ENCODE assay signal across 11 cellular contexts in the genomic region with DNA sequence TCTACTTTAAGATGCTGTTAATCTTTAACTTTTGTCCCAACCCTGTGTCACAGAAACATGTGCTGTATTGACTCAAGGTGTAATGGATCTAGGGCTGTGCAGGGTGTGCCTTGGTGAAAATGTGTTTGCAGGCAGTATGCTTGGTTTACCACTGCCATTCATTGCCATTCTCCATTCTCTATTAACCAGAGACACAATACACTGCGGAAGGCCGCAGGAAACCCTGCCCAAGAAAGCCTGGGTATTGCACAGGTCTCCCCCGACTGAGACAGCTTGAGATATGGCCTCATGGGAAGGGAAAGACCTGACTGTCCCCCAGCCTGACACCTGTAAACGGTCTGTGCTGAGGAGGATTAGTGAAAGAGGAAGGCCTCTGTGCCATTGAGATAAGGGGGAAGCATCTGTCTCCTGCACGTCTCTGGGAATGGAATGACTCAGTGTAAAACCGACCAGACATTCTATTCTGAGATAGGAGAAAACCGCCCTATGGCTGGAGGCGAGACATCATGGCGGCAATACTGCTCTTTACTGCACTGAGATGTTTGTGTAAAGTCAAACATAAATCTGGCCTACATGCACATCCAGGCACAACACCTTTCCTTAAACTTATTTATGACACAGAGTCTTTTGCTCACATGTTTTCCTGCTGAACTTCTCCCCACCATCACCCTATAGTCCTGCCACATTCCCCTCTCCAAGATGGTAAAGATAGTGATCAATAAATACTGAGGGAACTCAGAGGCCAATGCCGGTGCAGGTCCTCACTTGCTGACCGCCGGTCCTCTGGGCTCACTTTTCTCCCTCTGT. TPM values are rescaled to one million over a fixed set of nuclear protein-coding genes. Genes with fewer than 3 reads are reported as not detected.
DNase-seq lines count a peak whose midpoint lies in the region; ATAC-seq, FAIRE-seq and TF ChIP-seq lines count a peak whose summit lies in the region.
"Had no signal": no experiment of that assay in that cellular context is flagged by ENCODE, and none has a peak within 500 bp of the region (broad histone marks: within the 10 kb centered on the region; RNA-seq: fewer than 3 reads in every experiment).

No MANE protein-coding gene starts in this region.

- no peak overlapping the region for H2AFZ ChIP-seq in HepG2 (ENCODE audit: low read length)

- H3K36me3 ChIP-seq in HepG2 (replicated peaks in 1 of 2; ENCODE audit: control insufficient read depth in 1 of 2, insufficient read depth in 2 of 2, low read length in 2 of 2), result no peaks in the 10 kb centered on the region; a peak in 1 of 5 replicates
- H3K36me3 ChIP-seq in right lobe of liver, result no peaks in the 10 kb centered on the region
- peaks cover 32% of the 10 kb centered on the region for H3K36me3 ChIP-seq in WERI-Rb-1
- peaks cover 0 to 4% of the 10 kb centered on the region in 2 donors for H3K36me3 ChIP-seq in left lung
- H3K36me3 ChIP-seq: thyroid gland had no signal

- WGBS in HepG2 (ENCODE audit: low lambda C conversion rate), result 86% methylated on average over 10 of the region's 12 CpGs
- WGBS in right lobe of liver (ENCODE audit: insufficient coverage, low coverage, low lambda C conversion rate, missing lambda C conversion rate), result 58% methylated on average over 11 of the region's 12 CpGs

- DNase-seq in HepG2 (ENCODE audit: low spot score) (peak; percentile 35), right lobe of liver (no peak), WERI-Rb-1 (peak; percentile 84), left lung (no peak), NCI-H526 treated with DMSO at 0.1 percent for 48 hours (lab: John Stamatoyannopoulos, UW) (no peak)
- DNase-seq in stimulated activated CD4-positive, alpha-beta T cell treated with anti-CD3 and anti-CD28 coated beads, Interleukin-12 subunit alpha, Interleukin-12 subunit beta, amount 100 ng/mL, for 4 hours, result no peak
- DNase-seq: NCI-H146; NK-92 treated with Interleukin-12 subunit alpha and Interleukin-12 subunit beta, amount 100 ng/mL, for 24 hours; thyroid gland had no signal

- H3K27me3 ChIP-seq in HepG2 (ENCODE audit: control insufficient read depth in 1 of 2, insufficient read depth in 2 of 2, low read length in 2 of 2) (no peaks in the 10 kb centered on the region), right lobe of liver (no peaks in the 10 kb centered on the region), WERI-Rb-1 (ENCODE audit: insufficient read depth, low read depth, severe bottlenecking) (no peaks in the 10 kb centered on the region), left lung (no peaks in the 10 kb centered on the region)
- H3K27me3 ChIP-seq: thyroid gland had no signal

- H3K4me1 ChIP-seq in HepG2 (ENCODE audit: insufficient read depth, low read length) (peaks cover 29% of the 10 kb centered on the region), right lobe of liver (no peaks in the 10 kb centered on the region), left lung (peaks cover 5 to 35% of the 10 kb centered on the region in 2 donors)
- H3K4me1 ChIP-seq: thyroid gland had no signal

- no peak overlapping the region for H3K27ac ChIP-seq in HepG2 (ENCODE audit: extremely low read length, insufficient read depth, low read length)
- no peak overlapping the region for H3K27ac ChIP-seq in right lobe of liver
- peak overlapping the region; percentile 85 for H3K27ac ChIP-seq in WERI-Rb-1
- H3K27ac ChIP-seq in left lung, result peak overlapping the region; percentile 10 to 29
- H3K27ac ChIP-seq: thyroid gland had no signal

- no peak overlapping the region for H3K9ac ChIP-seq in HepG2 (ENCODE audit: insufficient read depth, low read depth, low read length)

- no peak for TF ChIP-seq EP300 in HepG2 (IDR thresholded peaks at IDR 0.05; ENCODE audit: low read depth in 2 of 2, low read length in 2 of 2)
- no peak for TF ChIP-seq EP300 in HepG2 (CRISPR knock-in tag; IDR thresholded peaks at IDR 0.05; ENCODE audit: borderline replicate concordance)

- H4K20me1 ChIP-seq in HepG2 (ENCODE audit: insufficient read depth, low read length), result no peaks in the 10 kb centered on the region

- H3K9me3 ChIP-seq in HepG2 (ENCODE audit: low read length) (no peaks in the 10 kb centered on the region), right lobe of liver (peaks cover 0 to 2% (median 0%) of the 10 kb centered on the region in 4 donors), WERI-Rb-1 (ENCODE audit: severe bottlenecking) (no peaks in the 10 kb centered on the region), left lung (no peaks in the 10 kb centered on the region)
- H3K9me3 ChIP-seq: thyroid gland had no signal

- TF ChIP-seq POLR2A in HepG2 (IDR thresholded peaks at IDR 0.05; ENCODE audit: insufficient read depth in 1 of 2, low read depth in 2 of 2, low read length in 2 of 2) (no peak), right lobe of liver (IDR thresholded peaks at IDR 0.05) (no peak)

- intact Hi-C loops in HepG2 (cut with micrococcal nuclease; ENCODE audit: unreplicated experiment) (no loop called here), right lobe of liver (cut with DNase I) (no loop called here), left lung (cut with DNase I) (no loop called here)

- TF ChIP-seq CTCF in HepG2 (CRISPR knock-in tag; IDR thresholded peaks at IDR 0.05) (no peak), right lobe of liver (IDR thresholded peaks at IDR 0.05) (no peak), WERI-Rb-1 (IDR thresholded peaks at IDR 0.05; ENCODE audit: low read depth, low read length) (no peak), left lung (IDR thresholded peaks at IDR 0.05) (no peak)

- H3K4me2 ChIP-seq in HepG2 (ENCODE audit: low read depth, low read length), result peak overlapping the region; percentile 23; the same call in 1 of the 2 replicates

- FAIRE-seq in HepG2 (lab: Jason Lieb, UNC), result no peak

- peaks cover 5% of the 10 kb centered on the region for H3K79me2 ChIP-seq in HepG2 (ENCODE audit: insufficient read depth, low read length)

- no TSS peak for BruUV-seq in HepG2 (replicated peaks; lab: Mats Ljungman, UMichigan)

- ATAC-seq in HepG2 (peak; percentile 48; the same call in 2 of the 3 replicates), right lobe of liver (no peak), left lung (peak; percentile 83), GM21529 (IDR thresholded peaks at IDR 0.05; ENCODE audit: unreplicated experiment) (no peak), GM19023 (IDR thresholded peaks at IDR 0.05; ENCODE audit: unreplicated experiment) (no peak)

- in situ Hi-C loops in HepG2 (cut with HindIII; ENCODE audit: extremely low pct_ligation_motif_present, low pct_unique_long_range_greater_than_20kb), result no loop called here

- POLR2A ChIA-PET in HepG2 (lab: Yijun Ruan, JAX), result no interaction called here

- CTCF ChIA-PET in HepG2 (lab: Yijun Ruan, JAX; ENCODE audit: low intra/inter-chr PET ratio, low total read pairs), result no interaction called here

- H3K4me3 ChIP-seq in HepG2 (replicated peaks in 1 of 3; ENCODE audit: insufficient read depth in 1 of 3, low read depth in 2 of 3, low read length in 3 of 3), result no peak overlapping the region
- no peak overlapping the region for H3K4me3 ChIP-seq in right lobe of liver
- no peak overlapping the region for H3K4me3 ChIP-seq in WERI-Rb-1 (ENCODE audit: low read depth, low read length)
- no peak overlapping the region for H3K4me3 ChIP-seq in left lung
- H3K4me3 ChIP-seq: thyroid gland had no signal

- TF ChIP-seq RAD21 in HepG2 (CRISPR knock-in tag; IDR thresholded peaks at IDR 0.05), result no peak

RNA-seq across cellular contexts. Expression of a gene that starts 13.1 kb away (rescaled TPM):
- total RNA-seq in HepG2 (2016; rRNA removed; fragmentation: Illumina TruSeq; extraction: Trizol) (7.6 and 10.4 TPM in 2 replicates), right lobe of liver (1 to 10 TPM in 1 of 6 experiments, under 1 TPM in 5; 0.37 to 2.0 (median 0.76) TPM), left lung (1 to 10 TPM; 5.7 to 8.0 TPM)
- 0.51 and 1.5 TPM in 2 replicates for total RNA-seq in HepG2 (2016; cell fraction: cytosol; rRNA removed; fragmentation: Illumina TruSeq; extraction: Trizol; ENCODE audit: low read depth)
- 6.1 and 9.5 TPM in 2 replicates for total RNA-seq in HepG2 (2016; cell fraction: insoluble cytoplasmic fraction; rRNA removed; fragmentation: Illumina TruSeq; extraction: Trizol)
- 2.8 and 3.0 TPM in 2 replicates for total RNA-seq in HepG2 (2016; cell fraction: membrane; rRNA removed; fragmentation: Illumina TruSeq; extraction: Trizol)
- 5.6 and 6.6 TPM in 2 replicates for total RNA-seq in HepG2 (2016; cell fraction: nucleus; rRNA removed; fragmentation: Illumina TruSeq; extraction: Trizol)
- polyA plus RNA-seq in HepG2 (2011; rRNA removed), result 1.7 TPM in 2 replicates
- 0.59 and 1.1 TPM in 2 replicates for polyA plus RNA-seq in HepG2 (2011; cell fraction: cytosol; rRNA removed)
- 1.6 and 2.7 TPM in 2 replicates for polyA plus RNA-seq in HepG2 (2011; cell fraction: nucleus; rRNA removed)
- polyA plus RNA-seq in HepG2 (2012), result 2.5 and 3.0 TPM in 2 replicates
- polyA plus RNA-seq in HepG2 (2016; cell fraction: cytosol; fragmentation: Illumina TruSeq; extraction: Trizol; ENCODE audit: low read depth), result 0.15 and 0.21 TPM in 2 replicates
- 4.2 and 4.7 TPM in 2 replicates for polyA plus RNA-seq in HepG2 (2016; cell fraction: insoluble cytoplasmic fraction; fragmentation: Illumina TruSeq; extraction: Trizol; ENCODE audit: low read depth)
- 0.56 and 0.72 TPM in 2 replicates for polyA plus RNA-seq in HepG2 (2016; cell fraction: membrane; fragmentation: Illumina TruSeq; extraction: Trizol; ENCODE audit: low read depth)
- polyA plus RNA-seq in HepG2 (2016; cell fraction: nucleus; fragmentation: Illumina TruSeq; extraction: Trizol; ENCODE audit: insufficient read depth, low read depth), result 7.9 and 10.0 TPM in 2 replicates
- polyA minus RNA-seq in HepG2 (2011; rRNA and poly(A)+ RNA removed; ENCODE audit: low replicate concordance), result 1.3 and 1.8 TPM in 2 replicates
- polyA minus RNA-seq in HepG2 (2011; cell fraction: cytosol; rRNA and poly(A)+ RNA removed), result 2.3 and 2.8 TPM in 2 replicates
- 8.8 and 11.4 TPM in 2 replicates for polyA minus RNA-seq in HepG2 (2011; cell fraction: nucleus; rRNA and poly(A)+ RNA removed)

RNA-seq across cellular contexts. Expression of a gene that starts 26.3 kb away (rescaled TPM):
- total RNA-seq in HepG2 (2016; rRNA removed; fragmentation: Illumina TruSeq; extraction: Trizol) (14.1 and 23.1 TPM in 2 replicates), right lobe of liver (1 to 10 TPM in 5 of 6 experiments, under 1 TPM in 1; 0.68 to 3.5 (median 1.9) TPM), left lung (10 to 100 TPM; 10.9 to 12.2 TPM)
- total RNA-seq in HepG2 (2016; cell fraction: cytosol; rRNA removed; fragmentation: Illumina TruSeq; extraction: Trizol; ENCODE audit: low read depth), result 2.5 and 3.3 TPM in 2 replicates
- total RNA-seq in HepG2 (2016; cell fraction: insoluble cytoplasmic fraction; rRNA removed; fragmentation: Illumina TruSeq; extraction: Trizol), result 15.1 and 26.6 TPM in 2 replicates
- total RNA-seq in HepG2 (2016; cell fraction: membrane; rRNA removed; fragmentation: Illumina TruSeq; extraction: Trizol), result 6.9 and 9.8 TPM in 2 replicates
- 9.8 and 11.9 TPM in 2 replicates for total RNA-seq in HepG2 (2016; cell fraction: nucleus; rRNA removed; fragmentation: Illumina TruSeq; extraction: Trizol)
- 5.2 and 6.5 TPM in 2 replicates for polyA plus RNA-seq in HepG2 (2011; rRNA removed)
- polyA plus RNA-seq in HepG2 (2011; cell fraction: cytosol; rRNA removed), result 3.0 and 5.7 TPM in 2 replicates
- 4.4 and 6.1 TPM in 2 replicates for polyA plus RNA-seq in HepG2 (2011; cell fraction: nucleus; rRNA removed)
- polyA plus RNA-seq in HepG2 (2012), result 6.0 and 8.5 TPM in 2 replicates
- polyA plus RNA-seq in HepG2 (2016; cell fraction: cytosol; fragmentation: Illumina TruSeq; extraction: Trizol; ENCODE audit: low read depth), result 0.46 TPM in 2 replicates
- 10.2 and 10.9 TPM in 2 replicates for polyA plus RNA-seq in HepG2 (2016; cell fraction: insoluble cytoplasmic fraction; fragmentation: Illumina TruSeq; extraction: Trizol; ENCODE audit: low read depth)
- polyA plus RNA-seq in HepG2 (2016; cell fraction: membrane; fragmentation: Illumina TruSeq; extraction: Trizol; ENCODE audit: low read depth), result 1.1 and 1.4 TPM in 2 replicates
- 8.3 and 9.0 TPM in 2 replicates for polyA plus RNA-seq in HepG2 (2016; cell fraction: nucleus; fragmentation: Illumina TruSeq; extraction: Trizol; ENCODE audit: insufficient read depth, low read depth)
- polyA minus RNA-seq in HepG2 (2011; rRNA and poly(A)+ RNA removed; ENCODE audit: low replicate concordance), result 2.0 and 3.8 TPM in 2 replicates
- polyA minus RNA-seq in HepG2 (2011; cell fraction: cytosol; rRNA and poly(A)+ RNA removed), result 7.4 and 11.6 TPM in 2 replicates
- 11.7 and 18.5 TPM in 2 replicates for polyA minus RNA-seq in HepG2 (2011; cell fraction: nucleus; rRNA and poly(A)+ RNA removed)

RNA-seq across cellular contexts. Expression of a gene that starts 38.9 kb away (rescaled TPM):
- total RNA-seq in HepG2 (2016; rRNA removed; fragmentation: Illumina TruSeq; extraction: Trizol), result 0.49 and 1.3 TPM in 2 replicates
- total RNA-seq in HepG2 (2016; cell fraction: cytosol; rRNA removed; fragmentation: Illumina TruSeq; extraction: Trizol; ENCODE audit: low read depth), result 0.71 TPM in 1 of 2 replicates, not detected in the other
- 0.76 and 0.85 TPM in 2 replicates for total RNA-seq in HepG2 (2016; cell fraction: insoluble cytoplasmic fraction; rRNA removed; fragmentation: Illumina TruSeq; extraction: Trizol)
- not detected in 2 replicates for total RNA-seq in HepG2 (2016; cell fraction: membrane; rRNA removed; fragmentation: Illumina TruSeq; extraction: Trizol)
- total RNA-seq in HepG2 (2016; cell fraction: nucleus; rRNA removed; fragmentation: Illumina TruSeq; extraction: Trizol), result 0.91 and 1.1 TPM in 2 replicates
- 0.05 TPM in 1 of 2 replicates, not detected in the other for polyA plus RNA-seq in HepG2 (2011; rRNA removed)
- not detected in 2 replicates for polyA plus RNA-seq in HepG2 (2011; cell fraction: cytosol; rRNA removed)
- polyA plus RNA-seq in HepG2 (2011; cell fraction: nucleus; rRNA removed), result not detected in 2 replicates
- not detected in 2 replicates for polyA plus RNA-seq in HepG2 (2012)
- not detected in 2 replicates for polyA plus RNA-seq in HepG2 (2016; cell fraction: cytosol; fragmentation: Illumina TruSeq; extraction: Trizol; ENCODE audit: low read depth)
- 0.43 TPM in 1 of 2 replicates, not detected in the other for polyA plus RNA-seq in HepG2 (2016; cell fraction: insoluble cytoplasmic fraction; fragmentation: Illumina TruSeq; extraction: Trizol; ENCODE audit: low read depth)
- polyA plus RNA-seq in HepG2 (2016; cell fraction: membrane; fragmentation: Illumina TruSeq; extraction: Trizol; ENCODE audit: low read depth), result 0.29 and 0.37 TPM in 2 replicates
- 0.98 and 1.1 TPM in 2 replicates for polyA plus RNA-seq in HepG2 (2016; cell fraction: nucleus; fragmentation: Illumina TruSeq; extraction: Trizol; ENCODE audit: insufficient read depth, low read depth)
- polyA minus RNA-seq in HepG2 (2011; rRNA and poly(A)+ RNA removed; ENCODE audit: low replicate concordance), result 15.4 TPM in 1 of 2 replicates, not detected in the other
- not detected in 2 replicates for polyA minus RNA-seq in HepG2 (2011; cell fraction: cytosol; rRNA and poly(A)+ RNA removed)
- not detected in 2 replicates for polyA minus RNA-seq in HepG2 (2011; cell fraction: nucleus; rRNA and poly(A)+ RNA removed)
- total RNA-seq in right lobe of liver, result 1 to 10 TPM in 3 of 6 experiments, under 1 TPM in 2, not detected in 1; 0.68 to 5.0 (median 1.1) TPM
- 10 to 100 TPM in 1 of 2 donors, 1 to 10 TPM in 1; 7.6 to 21.0 TPM for total RNA-seq in left lung

Comparison
In these comparisons a context has a peak if more than half of its experiments do, and no peak if none do; other contexts are left out.
1. ATAC-seq: peak in HepG2 (single experiment) and left lung (single experiment); none in right lobe of liver (0 of 4), GM21529 (single experiment) and GM19023 (single experiment).
2. DNase-seq: peak in HepG2 (single experiment) and WERI-Rb-1 (single experiment); none in right lobe of liver (0 of 3), left lung (0 of 2), stimulated activated CD4-positive, alpha-beta T cell treated with anti-CD3 and anti-CD28 coated beads, Interleukin-12 subunit alpha, Interleukin-12 subunit beta, amount 100 ng/mL, for 4 hours (single experiment) and NCI-H526 treated with DMSO at 0.1 percent for 48 hours (single experiment).
3. H3K27ac ChIP-seq: peak in WERI-Rb-1 (single experiment) and left lung (2 of 2); none in HepG2 (single experiment) and right lobe of liver (0 of 3).